8 cellular contexts compared by ENCODE assay signal in genomic region chr2:16508061-16508851, GRCh38.
A peak's percentile ranks its signal among the peaks of the same experiment; 100 is the strongest.
DNase-seq lines count a peak whose midpoint lies in the region; ATAC-seq and TF ChIP-seq lines count a peak whose summit lies in the region.

No MANE protein-coding gene starts in this region.

- no peaks in the 10 kb centered on the region for H3K36me3 Mint-ChIP-seq in neural crest cell (ENCODE audit: low read depth)
- H3K36me3 Mint-ChIP-seq in activated naive CD4-positive, alpha-beta T cell treated with anti-CD3 and anti-CD28 coated beads, Interleukin-2, amount 10 ng/mL, durations not matched to agents 7 days and 5 days: no peaks in the 10 kb centered on the region

- peaks cover 20% of the 10 kb centered on the region for H3K4me1 Mint-ChIP-seq in neural crest cell
- H3K4me1 Mint-ChIP-seq in activated naive CD4-positive, alpha-beta T cell treated with anti-CD3 and anti-CD28 coated beads, Interleukin-2, amount 10 ng/mL, durations not matched to agents 7 days and 5 days: no peaks in the 10 kb centered on the region

- peaks cover 0 to 8% (median 0%) of the 10 kb centered on the region in 10 experiments; a peak in 3 of 20 replicates for H3K4me1 ChIP-seq in BLaER1 treated with 17β-estradiol and CSF1 and Interleukin-3, amounts not matched to agents 10 nM and 100 nM

- H3K27ac ChIP-seq in BLaER1 treated with 17β-estradiol and CSF1 and Interleukin-3, amounts not matched to agents 10 nM and 100 nM: no peak overlapping the region

- H3K27me3 ChIP-seq in BLaER1 treated with 17β-estradiol and CSF1 and Interleukin-3, amounts not matched to agents 10 nM and 100 nM: peaks cover 21 to 28% (median 24%) of the 10 kb centered on the region in 11 experiments
- peaks cover 14% of the 10 kb centered on the region for H3K27me3 ChIP-seq in H7 (ENCODE audit: control insufficient read depth, insufficient read depth, low read length)

- H3K4me3 Mint-ChIP-seq in neural crest cell: peak overlapping the region; percentile 50
- H3K4me3 Mint-ChIP-seq in activated naive CD4-positive, alpha-beta T cell treated with anti-CD3 and anti-CD28 coated beads, Interleukin-2, amount 10 ng/mL, durations not matched to agents 7 days and 5 days: no peak overlapping the region

- peak overlapping the region; percentile 53 to 91 (median 76) for H3K4me2 ChIP-seq in BLaER1 treated with 17β-estradiol and CSF1 and Interleukin-3, amounts not matched to agents 10 nM and 100 nM

- no peak overlapping the region for H3K27ac Mint-ChIP-seq in neural crest cell (ENCODE audit: unreplicated experiment)
- H3K27ac Mint-ChIP-seq in activated naive CD4-positive, alpha-beta T cell treated with anti-CD3 and anti-CD28 coated beads, Interleukin-2, amount 10 ng/mL, durations not matched to agents 7 days and 5 days: no peak overlapping the region

- H4K20me1 ChIP-seq in BLaER1 treated with 17β-estradiol and CSF1 and Interleukin-3, amounts not matched to agents 10 nM and 100 nM: peaks cover 0 to 11% (median 0%) of the 10 kb centered on the region in 11 experiments; a peak in 3 of 22 replicates

- H3K9me3 ChIP-seq in BLaER1 treated with 17β-estradiol and CSF1 and Interleukin-3, amounts not matched to agents 10 nM and 100 nM (replicated peaks in 1 of 11): no peaks in the 10 kb centered on the region

- H3K36me3 ChIP-seq in BLaER1 treated with 17β-estradiol and CSF1 and Interleukin-3, amounts not matched to agents 10 nM and 100 nM: no peaks in the 10 kb centered on the region
- no peaks in the 10 kb centered on the region for H3K36me3 ChIP-seq in H7 (replicated peaks; ENCODE audit: control insufficient read depth, insufficient read depth, low read length)

- DNase-seq in H7: peak; percentile 92
- peak; percentile 62 for DNase-seq in RPMI8226
- DNase-seq in fibroblast of mammary gland (ENCODE audit: low read depth): no peak
- peak; percentile 73 for DNase-seq in neural crest cell (ENCODE audit: low read depth, low spot score)
- no peak for DNase-seq in activated effector memory CD4-positive, alpha-beta T cell treated with Interleukin-2 at 50 U/mL for 16 hours
- DNase-seq in activated naive CD4-positive, alpha-beta T cell treated with anti-CD3 and anti-CD28 coated beads, Interleukin-2, amount 10 ng/mL, durations not matched to agents 7 days and 5 days: no peak

- H3K27me3 Mint-ChIP-seq in neural crest cell (ENCODE audit: low read depth): peaks cover 7% of the 10 kb centered on the region
- H3K27me3 Mint-ChIP-seq in activated naive CD4-positive, alpha-beta T cell treated with anti-CD3 and anti-CD28 coated beads, Interleukin-2, amount 10 ng/mL, durations not matched to agents 7 days and 5 days: peaks cover 44% of the 10 kb centered on the region

- TF ChIP-seq CTCF in fibroblast of mammary gland (conservative IDR thresholded peaks at IDR 0.05; ENCODE audit: control insufficient read depth, insufficient read depth, low read depth, low read length) (peak; percentile 10), neural crest cell (conservative IDR thresholded peaks at IDR 0.05) (peak; percentile 93)

- CTCF ChIA-PET in activated naive CD4-positive, alpha-beta T cell treated with anti-CD3 and anti-CD28 coated beads, Interleukin-2, amount 10 ng/mL, durations not matched to agents 7 days and 5 days (lab: Charles Lee): interaction anchor here (1.2 to 1.9 kb wide), 2 partner anchors 10 to 18 kb away, joined by 3 to 6 read pairs; no protein-coding TSS in a partner anchor

- peak overlapping the region in 7 of 10 experiments; percentile 33 to 62 (median 45); a peak in 11 of 20 replicates for H3K4me3 ChIP-seq in BLaER1 treated with 17β-estradiol and CSF1 and Interleukin-3, amounts not matched to agents 10 nM and 100 nM
- H3K4me3 ChIP-seq in H7 (ENCODE audit: insufficient read depth, low read depth, low read length): peak overlapping the region; percentile 44
- no peak overlapping the region for H3K4me3 ChIP-seq in fibroblast of mammary gland (ENCODE audit: control insufficient read depth, low read depth, low read length)

- H3K9ac ChIP-seq in BLaER1 treated with 17β-estradiol and CSF1 and Interleukin-3, amounts not matched to agents 10 nM and 100 nM: peak overlapping the region in 4 of 11 experiments; percentile 22 to 61 (median 42); a peak in 5 of 22 replicates

- no peak for ATAC-seq in GM18867 (IDR thresholded peaks at IDR 0.05; ENCODE audit: unreplicated experiment)

- no peaks in the 10 kb centered on the region for H3K9me3 Mint-ChIP-seq in neural crest cell
- no peaks in the 10 kb centered on the region for H3K9me3 Mint-ChIP-seq in activated naive CD4-positive, alpha-beta T cell treated with anti-CD3 and anti-CD28 coated beads, Interleukin-2, amount 10 ng/mL, durations not matched to agents 7 days and 5 days

Comparison
In these comparisons a context has a peak if more than half of its experiments do, and no peak if none do; other contexts are left out.
1. DNase-seq: peak in H7 (single experiment), RPMI8226 (single experiment) and neural crest cell (single experiment); none in fibroblast of mammary gland (single experiment), activated effector memory CD4-positive, alpha-beta T cell treated with Interleukin-2 at 50 U/mL for 16 hours (single experiment) and activated naive CD4-positive, alpha-beta T cell treated with anti-CD3 and anti-CD28 coated beads, Interleukin-2, amount 10 ng/mL, durations not matched to agents 7 days and 5 days (single experiment).